Comparison of ENCODE assay signal across 8 cellular contexts in genomic region chr20:35561268-35561667, GRCh38. TPM values are rescaled to one million over a fixed set of nuclear protein-coding genes. Genes with fewer than 3 reads are reported as not detected.
A peak's percentile ranks its signal among the peaks of the same experiment; 100 is the strongest.
DNase-seq lines count a peak whose midpoint lies in the region; ATAC-seq and TF ChIP-seq lines count a peak whose summit lies in the region.

No MANE protein-coding gene starts in this region.

- no peaks in the 10 kb centered on the region for H3K4me1 ChIP-seq in psoas muscle

- H3K36me3 ChIP-seq in psoas muscle (ENCODE audit: insufficient read depth in 1 of 2, low read depth in 1 of 2) = peaks cover 0 to 25% of the 10 kb centered on the region in 2 donors

- WGBS in psoas muscle, 3 donors = 19 to 23% (median 22%) methylated on average over 7 of the region's 7 CpGs

- DNase-seq in NCI-H1436 (lab: John Stamatoyannopoulos, UW) (peak; percentile 53), NCI-H1436 treated with DMSO at 0.1 percent for 48 hours (lab: John Stamatoyannopoulos, UW) (no peak), HuH-7 (ENCODE audit: low spot score) (peak; percentile 73), RPMI8226 (peak; percentile 72), fibroblast of villous mesenchyme (ENCODE audit: low read depth) (peak; percentile 31), psoas muscle (peak in 1 of 2 donors; percentile 47)

- H3K9me3 ChIP-seq in psoas muscle = no peaks in the 10 kb centered on the region

- H3K27me3 ChIP-seq in psoas muscle (ENCODE audit: insufficient read depth in 3 of 3, low read length in 2 of 3) = no peaks in the 10 kb centered on the region

- peak; percentile 35 for TF ChIP-seq CTCF in fibroblast of villous mesenchyme (IDR thresholded peaks at IDR 0.05; ENCODE audit: insufficient read depth, low read depth, low read length)
- TF ChIP-seq CTCF in psoas muscle (IDR thresholded peaks at IDR 0.05) = no peak

- no peak overlapping the region for H3K27ac ChIP-seq in psoas muscle

- peak; percentile 39 to 70 (median 52) for ATAC-seq in psoas muscle
- no peak for ATAC-seq in GM18909 (IDR thresholded peaks at IDR 0.05; ENCODE audit: poor library complexity, unreplicated experiment)
- no peak for ATAC-seq in HG03342 (IDR thresholded peaks at IDR 0.05; ENCODE audit: unreplicated experiment)

- no peak overlapping the region for H3K4me3 ChIP-seq in fibroblast of villous mesenchyme (ENCODE audit: low read depth, low read length)
- H3K4me3 ChIP-seq in psoas muscle = no peak overlapping the region

- intact Hi-C loops in psoas muscle (cut with DNase I) = no loop called here

RNA-seq across cellular contexts. Expression of gene ERGIC3, which starts 19.4 kb away (rescaled TPM):
- 278 and 325 TPM in 2 replicates for total RNA-seq in fibroblast of villous mesenchyme
- 10 to 100 TPM; 61.7 to 71.6 (median 64.6) TPM for total RNA-seq in psoas muscle
- polyA plus RNA-seq in psoas muscle = 10 to 100 TPM; 67.9 to 83.5 (median 78.1) TPM

RNA-seq across cellular contexts. Expression of gene C20orf173, which starts 31.8 kb away (rescaled TPM):
- total RNA-seq in fibroblast of villous mesenchyme = not detected in 2 replicates
- not detected for total RNA-seq in psoas muscle
- polyA plus RNA-seq in psoas muscle = not detected

RNA-seq across cellular contexts. Expression of gene SPAG4, which starts 54.4 kb away (rescaled TPM):
- 5.6 and 8.1 TPM in 2 replicates for total RNA-seq in fibroblast of villous mesenchyme
- total RNA-seq in psoas muscle = 1 to 10 TPM; 1.1 to 2.1 (median 1.4) TPM
- 1 to 10 TPM in 1 of 3 donors, under 1 TPM in 2; 0.49 to 1.1 (median 0.61) TPM for polyA plus RNA-seq in psoas muscle

Comparison
In these comparisons a context has a peak if more than half of its experiments do, and no peak if none do; other contexts are left out.
1. ATAC-seq: peak in psoas muscle (4 of 4); none in GM18909 (single experiment) and HG03342 (single experiment).